ENCODE assay signal across 27 cellular contexts in genomic region chr16:3010510-3010909, GRCh38. TPM values are rescaled to one million over a fixed set of nuclear protein-coding genes. Genes with fewer than 3 reads are reported as not detected.
DNase-seq lines count a peak whose midpoint lies in the region; ATAC-seq and TF ChIP-seq lines count a peak whose summit lies in the region.
"Had no signal": no experiment of that assay in that cellular context is flagged by ENCODE, and none has a peak within 500 bp of the region (broad histone marks: within the 10 kb centered on the region; RNA-seq: fewer than 3 reads in every experiment).

No MANE protein-coding gene starts in this region.

- no peaks in the 10 kb centered on the region for H3K79me1 ChIP-seq in IMR-90 (ENCODE audit: low read depth in 1 of 2, low read length in 2 of 2)

- no peak overlapping the region for H4K8ac ChIP-seq in IMR-90 (ENCODE audit: low read depth in 2 of 2, low read length in 2 of 2)

- no peak overlapping the region for H3K4me3 ChIP-seq in IMR-90 (ENCODE audit: insufficient read depth, low read depth, low read length)
- H3K4me3 ChIP-seq in iPS-15b (ENCODE audit: low read depth, low read length): peak overlapping the region; percentile 36
- H3K4me3 ChIP-seq in prostate gland: no peak overlapping the region
- H3K4me3 ChIP-seq: K562, MG63, SK-N-MC, thyroid gland had no signal

- no peak overlapping the region for H2BK5ac ChIP-seq in IMR-90 (ENCODE audit: low read depth, low read length, poor library complexity, severe bottlenecking)

- peaks cover 4% of the 10 kb centered on the region; the same call in 1 of the 2 replicates for H4K20me1 ChIP-seq in IMR-90 (ENCODE audit: insufficient read depth, low read length)

- no peak overlapping the region for H2BK20ac ChIP-seq in IMR-90 (ENCODE audit: low read depth, low read length)

- POLR2A ChIA-PET in IMR-90 (lab: Charles Lee; ENCODE audit: unreplicated experiment): interaction anchor here (0.5 to 1.0 kb wide), 2 partner anchors 9 to 125 kb away, joined by 4 to 5 read pairs; partner anchors contain the start of gene TNFRSF12A

- H2BK120ac ChIP-seq in IMR-90 (ENCODE audit: low read depth, low read length): no peak overlapping the region

- CTCF ChIA-PET in IMR-90 (lab: Yijun Ruan, JAX): no interaction called here

- no TSS peak for BruUV-seq in IMR-90 (replicated peaks; lab: Mats Ljungman, UMichigan)

- TF ChIP-seq POLR2A in IMR-90 (IDR thresholded peaks at IDR 0.05; ENCODE audit: low read depth, low read length) (no peak), prostate gland (IDR thresholded peaks at IDR 0.05) (no peak)

- H3K27ac ChIP-seq in IMR-90 (ENCODE audit: insufficient read depth, low read length) (no peak overlapping the region), prostate gland (peak overlapping the region; percentile 52 to 57)
- H3K27ac ChIP-seq: foreskin keratinocyte, SK-N-MC, thyroid gland had no signal

- no peak for TF ChIP-seq RAD21 in IMR-90 (IDR thresholded peaks at IDR 0.05; ENCODE audit: low read length)

- H3K4me1 ChIP-seq in IMR-90 (ENCODE audit: control insufficient read depth, insufficient read depth, low read length) (peaks cover 3% of the 10 kb centered on the region; the same call in 1 of the 2 replicates), iPS-15b (ENCODE audit: control insufficient read depth, insufficient read depth, low read length) (peaks cover 42% of the 10 kb centered on the region), prostate gland (replicated peaks) (peaks cover 7% of the 10 kb centered on the region)

- intact Hi-C loops in IMR-90 (cut with micrococcal nuclease): no loop called here
- intact Hi-C loops in prostate gland (cut with DNase I): no loop called here

- no peak overlapping the region for H3K23ac ChIP-seq in IMR-90 (ENCODE audit: low read depth, low read length)

- H3K4me2 ChIP-seq in IMR-90 (ENCODE audit: low read depth, low read length): no peak overlapping the region

- DNase-seq in IMR-90 (no peak), prostate gland (ENCODE audit: low spot score) (no peak), NCI-H1694 (lab: John Stamatoyannopoulos, UW) (no peak), activated gamma-delta T cell treated with Interleukin-2 at 50 U/mL for 16 hours (no peak), COLO829 (ENCODE audit: low spot score) (no peak)
- DNase-seq: activated CD4-positive, alpha-beta T cell treated with anti-CD3 and anti-CD28 coated beads, Interleukin-2, amount 10 ng/mL, durations not matched to agents 7 days and 5 days; activated naive CD8-positive, alpha-beta T cell treated with anti-CD3 and anti-CD28 coated beads for 36 hours; cerebellar nuclear complex; DMS 273 treated with DMSO at 0.1 percent for 48 hours; hippocampal formation; MG63; NCI-H1436; NCI-H524; NK-92 treated with Interleukin-12 subunit alpha and Interleukin-12 subunit beta, amount 100 ng/mL, for 24 hours; retina; stimulated activated CD4-positive, alpha-beta T cell treated with anti-CD3 and anti-CD28 coated beads, Interleukin-4, amount 100 ng/mL, for 24 hours; stimulated activated naive CD8-positive, alpha-beta T cell treated with anti-CD3 and anti-CD28 coated beads, Interleukin-15, Interleukin-2, amounts not matched to agents 100 U/mL and 50 U/mL, for 24 hours; T-helper 2 cell had no signal

- H3K56ac ChIP-seq in IMR-90 (ENCODE audit: extremely low read depth, insufficient read depth, low read length): no peak overlapping the region

- 81% methylated on average over 3 of the region's 8 CpGs; no CpG with 5 or more reads in 1 of the 2 experiments for WGBS in IMR-90 (ENCODE audit: extremely low coverage in 2 of 2, insufficient read length in 1 of 2), 2 experiments
- WGBS in prostate gland: 93% methylated on average over 8 of the region's 8 CpGs

- H2AFZ ChIP-seq in IMR-90 (replicated peaks; ENCODE audit: low read length, poor library complexity): peak overlapping the region; percentile 58

- H3K14ac ChIP-seq in IMR-90 (replicated peaks; ENCODE audit: low read depth, low read length): no peak overlapping the region

- no peak overlapping the region for H3K4ac ChIP-seq in IMR-90 (ENCODE audit: low read depth, low read length)

- H3K9me3 ChIP-seq in IMR-90 (ENCODE audit: control insufficient read depth, insufficient read depth, low read length) (no peaks in the 10 kb centered on the region), iPS-15b (ENCODE audit: control insufficient read depth, insufficient read depth, low read length) (no peaks in the 10 kb centered on the region), prostate gland (no peaks in the 10 kb centered on the region)
- H3K9me3 ChIP-seq: MG63, thyroid gland had no signal

- no peak overlapping the region for H3K9ac ChIP-seq in IMR-90 (ENCODE audit: low read depth, low read length)
- no peak overlapping the region for H3K9ac ChIP-seq in iPS-15b (ENCODE audit: low read depth, low read length)

- H2AK5ac ChIP-seq in IMR-90 (ENCODE audit: low read depth, low read length): no peak overlapping the region

- dilution Hi-C loops in IMR-90 (cut with HindIII; ENCODE audit: low sequenced_read_pairs, unreplicated experiment): no loop called here

- no peak overlapping the region for H3K18ac ChIP-seq in IMR-90 (ENCODE audit: low read depth, low read length)

- H4K5ac ChIP-seq in IMR-90 (ENCODE audit: low read depth, low read length): no peak overlapping the region

- no peak overlapping the region for H4K91ac ChIP-seq in IMR-90 (ENCODE audit: insufficient read depth, low read depth, low read length)

- in situ Hi-C loops in IMR-90 (cut with MboI; ENCODE audit: low sequenced_read_pairs): no loop called here

- no peak overlapping the region for H2AK9ac ChIP-seq in IMR-90 (replicated peaks; ENCODE audit: low read depth, low read length, poor library complexity)

- no peak overlapping the region for H2BK15ac ChIP-seq in IMR-90 (ENCODE audit: low read depth, low read length)

- TF ChIP-seq CTCF in IMR-90 (conservative IDR thresholded peaks at IDR 0.05; ENCODE audit: low read depth, low read length) (no peak), prostate gland (IDR thresholded peaks at IDR 0.05) (no peak)

- H3K9me1 ChIP-seq in IMR-90 (ENCODE audit: insufficient read depth, low read length): no peaks in the 10 kb centered on the region

- H3K36me3 ChIP-seq in IMR-90 (ENCODE audit: control insufficient read depth, insufficient read depth, low read length): no peaks in the 10 kb centered on the region
- peaks cover 12% of the 10 kb centered on the region for H3K36me3 ChIP-seq in iPS-15b (ENCODE audit: control insufficient read depth, insufficient read depth, low read length)
- no peaks in the 10 kb centered on the region for H3K36me3 ChIP-seq in prostate gland
- H3K36me3 ChIP-seq: thyroid gland had no signal

- no peak for ATAC-seq in IMR-90 (ENCODE audit: low read depth)
- ATAC-seq: activated T-helper 17 cell treated with anti-CD3 and anti-CD28 coated beads, Interleukin-2, amount 50 U/mL, for 72 hours; K562; stimulated activated naive CD8-positive, alpha-beta T cell treated with anti-CD3 and anti-CD28 coated beads, Interleukin-15, Interleukin-2, amounts not matched to agents 100 U/mL and 50 U/mL, for 24 hours had no signal

- H3K27me3 ChIP-seq in IMR-90 (ENCODE audit: control insufficient read depth, insufficient read depth, low read length): peaks cover 50% of the 10 kb centered on the region
- peaks cover 5% of the 10 kb centered on the region for H3K27me3 ChIP-seq in iPS-15b (ENCODE audit: control insufficient read depth, insufficient read depth, low read length)
- H3K27me3 ChIP-seq in prostate gland (replicated peaks; ENCODE audit: insufficient read depth): no peaks in the 10 kb centered on the region
- H3K27me3 ChIP-seq: MG63, thyroid gland had no signal

TF ChIP-seq in IMR-90, 13 proteins besides CTCF, POLR2A, EP300 and RAD21 (continues in another document):
- TF ChIP-seq CEBPB (IDR thresholded peaks at IDR 0.05; ENCODE audit: low read depth, low read length) (no peak), RCOR1 (IDR thresholded peaks at IDR 0.05; ENCODE audit: insufficient replicate concordance, low read length) (no peak), ELK1 (IDR thresholded peaks at IDR 0.05; ENCODE audit: borderline replicate concordance, low read depth, low read length) (no peak), RFX5 (IDR thresholded peaks at IDR 0.05; ENCODE audit: low read depth, low read length) (no peak), MAFK (IDR thresholded peaks at IDR 0.05; ENCODE audit: low read depth, low read length) (no peak)

RNA-seq across cellular contexts. Expression of gene CLDN9, which starts 2.2 kb away (rescaled TPM):
- total RNA-seq in IMR-90 (2012; rRNA removed): not detected in 2 replicates
- 0.05 TPM in 1 of 2 replicates, not detected in the other for polyA plus RNA-seq in IMR-90 (2012; rRNA removed)
- 0.03 TPM in 1 of 2 replicates, not detected in the other for polyA plus RNA-seq in IMR-90 (2012; cell fraction: cytosol; rRNA removed)
- 0.15 and 0.82 TPM in 2 replicates for polyA plus RNA-seq in IMR-90 (2012; cell fraction: nucleus; rRNA removed; ENCODE audit: low replicate concordance)
- total RNA-seq in prostate gland: under 1 TPM in 1 of 2 donors, not detected in 1; 0.91 TPM
- total RNA-seq: activated CD4-positive, alpha-beta T cell treated with anti-CD3 and anti-CD28 coated beads, Interleukin-2, amount 10 ng/mL, durations not matched to agents 7 days and 5 days; activated naive CD8-positive, alpha-beta T cell treated with anti-CD3 and anti-CD28 coated beads for 36 hours; foreskin keratinocyte; H4; RPMI7951 had no signal
- polyA plus RNA-seq: foreskin keratinocyte had no signal

RNA-seq across cellular contexts. Expression of gene CLDN6, which starts 7.5 kb away (rescaled TPM):
- not detected in 2 replicates for total RNA-seq in IMR-90 (2012; rRNA removed)
- polyA plus RNA-seq in IMR-90 (2012; rRNA removed): 0.07 and 0.14 TPM in 2 replicates
- 0.16 TPM in 2 replicates for polyA plus RNA-seq in IMR-90 (2012; cell fraction: cytosol; rRNA removed)
- polyA plus RNA-seq in IMR-90 (2012; cell fraction: nucleus; rRNA removed; ENCODE audit: low replicate concordance): 0.31 and 0.32 TPM in 2 replicates
- under 1 TPM in 1 of 2 donors, not detected in 1; 0.14 TPM for total RNA-seq in prostate gland
- total RNA-seq: activated CD4-positive, alpha-beta T cell treated with anti-CD3 and anti-CD28 coated beads, Interleukin-2, amount 10 ng/mL, durations not matched to agents 7 days and 5 days; activated naive CD8-positive, alpha-beta T cell treated with anti-CD3 and anti-CD28 coated beads for 36 hours; activated T-helper 17 cell treated with anti-CD3 and anti-CD28 coated beads, Interleukin-2, amount 50 U/mL, for 72 hours; lower leg skin; RPMI7951; thyroid gland had no signal

RNA-seq across cellular contexts. Expression of gene TNFRSF12A, which starts 9.7 kb away (rescaled TPM):
- total RNA-seq in IMR-90 (2012; rRNA removed) (103 and 118 TPM in 2 replicates), prostate gland (10 to 100 TPM; 57.4 to 59.0 TPM)
- 304 and 346 TPM in 2 replicates for polyA plus RNA-seq in IMR-90 (2012; rRNA removed)
- polyA plus RNA-seq in IMR-90 (2012; cell fraction: cytosol; rRNA removed): 521 and 602 TPM in 2 replicates
- polyA plus RNA-seq in IMR-90 (2012; cell fraction: nucleus; rRNA removed; ENCODE audit: low replicate concordance): 187 and 632 TPM in 2 replicates

RNA-seq across cellular contexts. Expression of gene HCFC1R1, which starts 13.2 kb away (rescaled TPM):
- 7.2 and 9.7 TPM in 2 replicates for total RNA-seq in IMR-90 (2012; rRNA removed)
- 57.9 and 121 TPM in 2 replicates for polyA plus RNA-seq in IMR-90 (2012; rRNA removed)
- polyA plus RNA-seq in IMR-90 (2012; cell fraction: cytosol; rRNA removed): 41.2 and 72.4 TPM in 2 replicates
- 15.4 and 31.6 TPM in 2 replicates for polyA plus RNA-seq in IMR-90 (2012; cell fraction: nucleus; rRNA removed; ENCODE audit: low replicate concordance)
- 10 to 100 TPM; 52.4 to 67.0 TPM for total RNA-seq in prostate gland

RNA-seq across cellular contexts. Expression of gene THOC6, which starts 13.3 kb away (rescaled TPM):
- total RNA-seq in IMR-90 (2012; rRNA removed) (16.1 and 16.8 TPM in 2 replicates), prostate gland (10 to 100 TPM; 22.9 to 28.0 TPM)
- 23.1 and 26.0 TPM in 2 replicates for polyA plus RNA-seq in IMR-90 (2012; rRNA removed)
- 19.7 and 25.7 TPM in 2 replicates for polyA plus RNA-seq in IMR-90 (2012; cell fraction: cytosol; rRNA removed)
- 128 and 164 TPM in 2 replicates for polyA plus RNA-seq in IMR-90 (2012; cell fraction: nucleus; rRNA removed; ENCODE audit: low replicate concordance)
